Comparison of ENCODE assay signal across 18 cellular contexts in the genomic region with DNA sequence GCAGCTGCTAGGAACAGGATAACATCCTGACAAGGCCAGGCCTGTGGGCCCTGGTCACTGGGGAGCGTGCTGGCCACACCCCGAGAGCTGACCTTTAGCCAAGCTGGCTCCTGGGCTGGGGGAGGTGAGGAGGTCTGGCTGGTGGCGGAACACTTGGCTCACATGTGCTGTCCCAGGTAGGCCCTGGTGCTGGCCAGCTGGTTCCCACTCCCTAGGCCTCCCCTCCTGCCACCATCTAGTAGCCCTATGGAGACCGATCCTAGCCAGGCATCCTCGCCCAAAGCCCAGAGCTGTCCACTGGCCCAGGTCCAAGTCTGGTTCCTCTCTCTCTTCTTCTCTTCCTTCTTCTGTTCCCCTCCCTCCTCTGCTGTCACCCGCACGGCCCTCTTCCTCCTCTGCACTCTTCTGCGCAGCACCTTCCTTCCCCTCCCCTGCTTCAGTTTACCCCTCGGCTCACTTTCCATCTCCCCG. TPM values are rescaled to one million over a fixed set of nuclear protein-coding genes. Genes with fewer than 3 reads are reported as not detected.
DNase-seq lines count a peak whose midpoint lies in the region; ATAC-seq and TF ChIP-seq lines count a peak whose summit lies in the region.
"Had no signal": no experiment of that assay in that cellular context is flagged by ENCODE, and none has a peak within 500 bp of the region (broad histone marks: within the 10 kb centered on the region; RNA-seq: fewer than 3 reads in every experiment).

No MANE protein-coding gene starts in this region.

- peak; percentile 92 for ATAC-seq in left lobe of liver
- no peak for ATAC-seq in gastrocnemius medialis

- H3K36me3 ChIP-seq in breast epithelium (no peaks in the 10 kb centered on the region), mammary epithelial cell (ENCODE audit: insufficient read depth, low read length) (no peaks in the 10 kb centered on the region), gastrocnemius medialis (no peaks in the 10 kb centered on the region), vagina (no peaks in the 10 kb centered on the region)

- no peak for TF ChIP-seq POLR2A in breast epithelium (IDR thresholded peaks at IDR 0.05)
- TF ChIP-seq POLR2A in gastrocnemius medialis (IDR thresholded peaks at IDR 0.05) = no peak
- TF ChIP-seq POLR2A in vagina (IDR thresholded peaks at IDR 0.05) = no peak

- no TSS peak for BruUV-seq in mammary epithelial cell (replicated peaks; lab: Mats Ljungman, UMichigan)

- no peaks in the 10 kb centered on the region for H3K79me2 ChIP-seq in mammary epithelial cell (ENCODE audit: insufficient read depth, low read length)

- H3K9ac ChIP-seq in mammary epithelial cell (ENCODE audit: insufficient read depth, low read length) = no peak overlapping the region

- DNase-seq in breast epithelium (ENCODE audit: low spot score in 2 of 2) = peak in 1 of 2 donors; percentile 35
- no peak for DNase-seq in mammary epithelial cell
- peak; percentile 80 for DNase-seq in left lobe of liver (ENCODE audit: low spot score)
- no peak for DNase-seq in gastrocnemius medialis
- DNase-seq in vagina (ENCODE audit: extremely low spot score in 2 of 2) = no peak
- no peak for DNase-seq in iPS-NIHi11 (ENCODE audit: low spot score)
- DNase-seq in stimulated activated naive CD4-positive, alpha-beta T cell treated with Interleukin-2 at 50 U/mL for 16 hours (lab: John Stamatoyannopoulos, UW) = no peak
- DNase-seq in GM13976 (ENCODE audit: low spot score) = no peak
- DNase-seq: activated naive CD4-positive, alpha-beta T cell treated with anti-CD3 and anti-CD28 coated beads, Interleukin-2, amount 50 U/mL, for 16 hours; CD4-positive, alpha-beta memory T cell; left cardiac atrium; MV-4-11; NCI-H2029; NCI-H510A treated with DMSO at 0.1 percent for 48 hours; SIG-M5; stimulated activated CD4-positive, alpha-beta T cell treated with anti-CD3 and anti-CD28 coated beads, Interleukin-1b, Interleukin-23, amount 100 ng/mL, for 48 hours had no signal

- H3K27ac ChIP-seq in breast epithelium (peak overlapping the region; percentile 65 to 89), mammary epithelial cell (ENCODE audit: insufficient read depth, low read depth, low read length) (no peak overlapping the region), gastrocnemius medialis (peak overlapping the region in 3 of 4 donors; percentile 34 to 82 (median 79)), vagina (peak overlapping the region; percentile 73)

- no peaks in the 10 kb centered on the region for H3K9me3 ChIP-seq in breast epithelium
- no peaks in the 10 kb centered on the region for H3K9me3 ChIP-seq in mammary epithelial cell (replicated peaks; ENCODE audit: insufficient read depth, low read length)
- H3K9me3 ChIP-seq in gastrocnemius medialis = no peaks in the 10 kb centered on the region
- no peaks in the 10 kb centered on the region for H3K9me3 ChIP-seq in vagina

- in situ Hi-C loops in mammary epithelial cell (cut with MboI; ENCODE audit: low sequenced_read_pairs in 2 of 2) (no loop called here), gastrocnemius medialis (cut with MboI; ENCODE audit: low sequenced_read_pairs in 4 of 4) (no loop called here), GM13976 (cut with MboI; ENCODE audit: low sequenced_read_pairs, unreplicated experiment) (no loop called here)

- H3K4me1 ChIP-seq in breast epithelium (peaks cover 17 to 50% of the 10 kb centered on the region in 2 donors), mammary epithelial cell (ENCODE audit: insufficient read depth, low read length) (no peaks in the 10 kb centered on the region), gastrocnemius medialis (peaks cover 45 to 66% of the 10 kb centered on the region in 2 donors), vagina (peaks cover 95% of the 10 kb centered on the region)

- H3K27me3 ChIP-seq in breast epithelium (no peaks in the 10 kb centered on the region), mammary epithelial cell (ENCODE audit: insufficient read depth, low read length) (peaks cover 3% of the 10 kb centered on the region), gastrocnemius medialis (no peaks in the 10 kb centered on the region), vagina (no peaks in the 10 kb centered on the region)

- TF ChIP-seq CTCF in breast epithelium (IDR thresholded peaks at IDR 0.05) (no peak), mammary epithelial cell (conservative IDR thresholded peaks at IDR 0.05 in 1 of 2, IDR thresholded peaks at IDR 0.05 in 1 of 2; ENCODE audit: extremely low read depth in 1 of 2, insufficient read depth in 1 of 2, low read depth in 1 of 2, low read length in 2 of 2) (no peak), gastrocnemius medialis (IDR thresholded peaks at IDR 0.05 in 4 of 5, conservative IDR thresholded peaks at IDR 0.05 in 1 of 5) (no peak), vagina (IDR thresholded peaks at IDR 0.05) (no peak), GM13976 (IDR thresholded peaks at IDR 0.05; ENCODE audit: borderline replicate concordance, control extremely low read depth, extremely low read depth, insufficient read depth, missing control alignments) (no peak)

- no peak overlapping the region for H3K4me3 ChIP-seq in breast epithelium
- no peak overlapping the region for H3K4me3 ChIP-seq in mammary epithelial cell (replicated peaks in 1 of 3; ENCODE audit: insufficient read depth in 1 of 3, low read depth in 2 of 3, low read length in 3 of 3)
- no peak overlapping the region for H3K4me3 ChIP-seq in gastrocnemius medialis
- H3K4me3 ChIP-seq in vagina = no peak overlapping the region
- H3K4me3 ChIP-seq: dorsolateral prefrontal cortex had no signal

- WGBS in mammary epithelial cell (ENCODE audit: low coverage, missing lambda C conversion rate) = 98% methylated on average over 6 of the region's 10 CpGs

- CTCF ChIA-PET in mammary epithelial cell (lab: Charles Lee; ENCODE audit: low non-redundant PET) = no interaction called here

- H3K4me2 ChIP-seq in mammary epithelial cell (ENCODE audit: insufficient read depth, low read depth, low read length) = no peak overlapping the region

- dilution Hi-C loops in mammary epithelial cell (cut with HindIII; ENCODE audit: low sequenced_read_pairs) = no loop called here

- no peaks in the 10 kb centered on the region for H4K20me1 ChIP-seq in mammary epithelial cell (ENCODE audit: insufficient read depth, low read length)

- H2AFZ ChIP-seq in mammary epithelial cell (ENCODE audit: low read depth, low read length) = no peak overlapping the region

- intact Hi-C loops in breast epithelium (cut with DNase I; ENCODE audit: low total_unique reads) (loop anchor here (5.0 kb wide), 1 partner anchor 762 kb away; the partner anchor contains the start of gene TTLL4), mammary epithelial cell (cut with micrococcal nuclease) (no loop called here), gastrocnemius medialis (cut with DNase I; ENCODE audit: low total_unique reads) (no loop called here), vagina (cut with DNase I) (no loop called here)

RNA-seq across cellular contexts. Expression of gene TNS1, which starts 52.4 kb away (rescaled TPM):
- total RNA-seq in breast epithelium = 100 to 1,000 TPM; 141 to 577 (median 154) TPM
- 10 to 100 TPM in 1 of 2 donors, under 1 TPM in 1; 0.80 to 20.0 TPM for total RNA-seq in mammary epithelial cell
- 0.46 TPM for polyA plus RNA-seq in mammary epithelial cell
- polyA minus RNA-seq in mammary epithelial cell = 11.9 TPM
- 102 TPM for total RNA-seq in left lobe of liver
- 100 to 1,000 TPM; 407 to 670 (median 484) TPM for total RNA-seq in gastrocnemius medialis
- total RNA-seq in vagina = 216 TPM
- polyA plus RNA-seq: CD4-positive, alpha-beta memory T cell; IgD-negative memory B cell had no signal
